In genomic region chr4:23686169-23686903, GRCh38 we compare ENCODE assay signal across 21 cellular contexts.
"Had no signal": no experiment of that assay in that cellular context is flagged by ENCODE, and none has a peak within 500 bp of the region (broad histone marks: within the 10 kb centered on the region; RNA-seq: fewer than 3 reads in every experiment).

No MANE protein-coding gene starts in this region.

- H3K27ac ChIP-seq: heart right ventricle, left ventricle myocardium inferior, neutrophil, psoas muscle, right lobe of liver, suprapubic skin, thyroid gland had no signal

- H3K9me3 ChIP-seq: neutrophil, psoas muscle, right lobe of liver, suprapubic skin, thyroid gland had no signal

- H3K27me3 ChIP-seq: heart right ventricle, neutrophil, right lobe of liver, suprapubic skin, thyroid gland had no signal

- H3K4me1 ChIP-seq: heart right ventricle, left ventricle myocardium inferior, psoas muscle, right lobe of liver, suprapubic skin, thyroid gland had no signal

- H3K4me3 ChIP-seq: heart right ventricle, left ventricle myocardium inferior, lung, psoas muscle, right lobe of liver, suprapubic skin, thyroid gland had no signal

- H3K27me3 Mint-ChIP-seq: type B pancreatic cell had no signal

- DNase-seq: effector memory CD4-positive, alpha-beta T cell; heart right ventricle; hypothalamus; islet precursor cell; left ventricle myocardium inferior; mesenchymal stem cell; midbrain; naive thymus-derived CD4-positive, alpha-beta T cell; nephron progenitor cell; psoas muscle; retina; right lobe of liver; stimulated activated naive CD4-positive, alpha-beta T cell treated with Interleukin-2 at 50 U/mL for 16 hours; thyroid gland had no signal

- FAIRE-seq: endometrium, frontal cortex, urothelium cell line had no signal

- H3K27ac Mint-ChIP-seq: naive thymus-derived CD4-positive, alpha-beta T cell; nephron progenitor cell; type B pancreatic cell had no signal

- H3K36me3 Mint-ChIP-seq: type B pancreatic cell had no signal

- H3K36me3 ChIP-seq: heart right ventricle, left ventricle myocardium inferior, neutrophil, right lobe of liver, suprapubic skin, thyroid gland had no signal

- H3K4me1 Mint-ChIP-seq: naive thymus-derived CD4-positive, alpha-beta T cell had no signal

- H3K4me3 Mint-ChIP-seq: naive thymus-derived CD4-positive, alpha-beta T cell; nephron progenitor cell; type B pancreatic cell had no signal
